Comparison of ENCODE assay signal across 21 cellular contexts in the genomic region with DNA sequence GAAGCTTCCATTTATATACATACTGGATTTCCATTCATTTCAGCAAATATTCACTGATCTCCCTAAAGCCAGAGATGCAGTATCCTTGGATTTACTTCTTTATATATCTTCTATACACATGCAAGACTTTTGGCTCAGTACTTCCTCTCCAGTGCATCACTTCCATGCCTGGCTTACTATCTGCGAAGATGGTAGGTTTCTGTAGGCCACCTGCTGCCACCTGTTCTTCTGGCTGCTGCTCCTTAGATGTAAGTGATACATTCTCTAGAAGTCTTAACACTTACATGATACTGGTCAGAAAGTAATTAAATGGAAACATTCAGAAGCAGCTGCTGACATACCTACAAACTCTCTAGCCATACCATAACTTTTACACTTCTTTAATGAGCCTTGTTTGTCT. TPM values are rescaled to one million over a fixed set of nuclear protein-coding genes. Genes with fewer than 3 reads are reported as not detected.
DNase-seq lines count a peak whose midpoint lies in the region; ATAC-seq and TF ChIP-seq lines count a peak whose summit lies in the region.
"Had no signal": no experiment of that assay in that cellular context is flagged by ENCODE, and none has a peak within 500 bp of the region (broad histone marks: within the 10 kb centered on the region; RNA-seq: fewer than 3 reads in every experiment).

No MANE protein-coding gene starts in this region.

- H3K9me3 Mint-ChIP-seq in nephron, result no peaks in the 10 kb centered on the region
- no peaks in the 10 kb centered on the region for H3K9me3 Mint-ChIP-seq in activated CD4-positive, alpha-beta T cell treated with anti-CD3 and anti-CD28 coated beads for 36 hours (ENCODE audit: low read depth)
- H3K9me3 Mint-ChIP-seq: CD14-positive monocyte, T-cell had no signal

- H3K9me3 ChIP-seq in OCI-LY7 (ENCODE audit: low read length) (no peaks in the 10 kb centered on the region), right cardiac atrium (ENCODE audit: control insufficient read depth, low read length) (no peaks in the 10 kb centered on the region)
- H3K9me3 ChIP-seq: Peyer's patch, SJCRH30 had no signal

- no peak overlapping the region for H3K4me3 Mint-ChIP-seq in nephron
- H3K4me3 Mint-ChIP-seq in activated CD4-positive, alpha-beta T cell treated with anti-CD3 and anti-CD28 coated beads for 36 hours, result no peak overlapping the region
- H3K4me3 Mint-ChIP-seq: CD14-positive monocyte, T-cell had no signal

- no peaks in the 10 kb centered on the region for H3K9me2 ChIP-seq in OCI-LY7 (ENCODE audit: insufficient read depth, low read length)

- H4K20me1 ChIP-seq in OCI-LY7 (ENCODE audit: insufficient read depth, low read length), result no peaks in the 10 kb centered on the region

- intact Hi-C loops in OCI-LY7 (cut with micrococcal nuclease; ENCODE audit: unreplicated experiment), result no loop called here
- intact Hi-C loops in activated CD4-positive, alpha-beta T cell treated with anti-CD3 and anti-CD28 coated beads for 36 hours (cut with DNase I, micrococcal nuclease), result no loop called here
- intact Hi-C loops in right cardiac atrium (cut with DNase I), result no loop called here

- POLR2A ChIA-PET in OCI-LY7 (lab: Charles Lee), result interaction anchor here (2.3 to 5.5 kb wide), 2 partner anchors 8 to 13 kb away, joined by 6 to 73 read pairs; no protein-coding TSS in a partner anchor
- POLR2A ChIA-PET in activated CD4-positive, alpha-beta T cell treated with anti-CD3 and anti-CD28 coated beads for 36 hours (lab: Charles Lee), result no interaction called here

- H3K79me2 ChIP-seq in OCI-LY7 (ENCODE audit: insufficient read depth, low read depth, low read length), result no peaks in the 10 kb centered on the region

- H3K36me3 Mint-ChIP-seq in nephron (ENCODE audit: low read depth), result peaks cover 9% of the 10 kb centered on the region
- no peaks in the 10 kb centered on the region for H3K36me3 Mint-ChIP-seq in activated CD4-positive, alpha-beta T cell treated with anti-CD3 and anti-CD28 coated beads for 36 hours (ENCODE audit: low read depth)
- H3K36me3 Mint-ChIP-seq: T-cell had no signal

- no peaks in the 10 kb centered on the region for H3K27me3 Mint-ChIP-seq in nephron (ENCODE audit: low read depth)
- H3K27me3 Mint-ChIP-seq in activated CD4-positive, alpha-beta T cell treated with anti-CD3 and anti-CD28 coated beads for 36 hours, result no peaks in the 10 kb centered on the region

- peak overlapping the region in 2 of 3 experiments; percentile 1 to 4 for H3K27ac Mint-ChIP-seq in nephron
- H3K27ac Mint-ChIP-seq in activated CD4-positive, alpha-beta T cell treated with anti-CD3 and anti-CD28 coated beads for 36 hours, result no peak overlapping the region
- H3K27ac Mint-ChIP-seq: T-cell had no signal

- H2AFZ ChIP-seq in OCI-LY7 (ENCODE audit: low read length), result no peak overlapping the region

- CTCF ChIA-PET in OCI-LY7 (lab: Charles Lee; ENCODE audit: unreplicated experiment), result no interaction called here
- CTCF ChIA-PET in activated CD4-positive, alpha-beta T cell treated with anti-CD3 and anti-CD28 coated beads for 36 hours (lab: Charles Lee), result no interaction called here

- no peaks in the 10 kb centered on the region for H3K27me3 ChIP-seq in GM06990 (replicated peaks; ENCODE audit: control insufficient read depth, insufficient read depth, low read length)
- no peaks in the 10 kb centered on the region for H3K27me3 ChIP-seq in right cardiac atrium (ENCODE audit: control insufficient read depth, insufficient read depth)
- H3K27me3 ChIP-seq: Peyer's patch, SJCRH30 had no signal

- H3K36me3 ChIP-seq in GM06990 (ENCODE audit: control insufficient read depth, insufficient read depth, low read length) (no peaks in the 10 kb centered on the region), OCI-LY7 (ENCODE audit: insufficient read depth, low read length) (no peaks in the 10 kb centered on the region)
- H3K36me3 ChIP-seq: Peyer's patch, SJCRH30 had no signal

- no TSS peak for BruUV-seq in OCI-LY7 (replicated peaks; lab: Mats Ljungman, UMichigan)

- 96% methylated on average over 1 of the region's 1 CpG for WGBS in right cardiac atrium

- peak; percentile 43 for ATAC-seq in HG02623 (IDR thresholded peaks at IDR 0.05; ENCODE audit: unreplicated experiment)
- ATAC-seq in activated CD4-positive, alpha-beta T cell treated with anti-CD3 and anti-CD28 coated beads for 36 hours, result no peak
- no peak for ATAC-seq in HG03175 (IDR thresholded peaks at IDR 0.05; ENCODE audit: unreplicated experiment)
- no peak for ATAC-seq in HG02759 (IDR thresholded peaks at IDR 0.05; ENCODE audit: unreplicated experiment)
- ATAC-seq in right cardiac atrium, result no peak
- ATAC-seq: T-cell had no signal

- no peak for TF ChIP-seq CTCF in GM06990 (IDR thresholded peaks at IDR 0.05; ENCODE audit: insufficient read depth, low read length, poor library complexity, severe bottlenecking)
- no peak for TF ChIP-seq CTCF in OCI-LY7 (conservative IDR thresholded peaks at IDR 0.05; ENCODE audit: low read length)
- TF ChIP-seq CTCF in nephron (IDR thresholded peaks at IDR 0.05; ENCODE audit: unreplicated experiment in 3 of 3), result no peak

- H3K4me2 ChIP-seq in OCI-LY7 (ENCODE audit: low read length), result peak overlapping the region; percentile 9; the same call in 1 of the 2 replicates

- H3K4me1 Mint-ChIP-seq in nephron, result peaks cover 19% of the 10 kb centered on the region
- H3K4me1 Mint-ChIP-seq in activated CD4-positive, alpha-beta T cell treated with anti-CD3 and anti-CD28 coated beads for 36 hours, result peaks cover 7% of the 10 kb centered on the region

- peak overlapping the region; percentile 14 for H3K27ac ChIP-seq in OCI-LY7 (ENCODE audit: low read depth, low read length, poor library complexity, severe bottlenecking)
- no peak overlapping the region for H3K27ac ChIP-seq in right cardiac atrium (ENCODE audit: low read length)
- H3K27ac ChIP-seq: SJCRH30 had no signal

- DNase-seq in GM06990 (ENCODE audit: extremely low read depth, insufficient read length) (peak; percentile 16), OCI-LY7 (ENCODE audit: low spot score) (peak; percentile 53), right cardiac atrium (no peak)
- DNase-seq in activated CD4-positive, alpha-beta T cell treated with anti-CD3 and anti-CD28 coated beads for 36 hours, result no peak
- DNase-seq: 8988T; GF-D8; IMR-90; MV-4-11; NCI-H1105 treated with DMSO at 0.1 percent for 48 hours; NCI-H2029 treated with DMSO at 0.1 percent for 48 hours; NCI-H226; NCI-H774; NK-92 treated with Interleukin-12 subunit alpha and Interleukin-12 subunit beta, amount 100 ng/mL, for 24 hours; SJCRH30; T-cell had no signal

- H3K4me1 ChIP-seq in OCI-LY7 (ENCODE audit: insufficient read depth, low read length, poor library complexity, severe bottlenecking) (peaks cover 34% of the 10 kb centered on the region), right cardiac atrium (ENCODE audit: control insufficient read depth, insufficient read depth, low read length) (peaks cover 4% of the 10 kb centered on the region)

- H3K4me3 ChIP-seq in GM06990 (replicated peaks; ENCODE audit: low read depth, low read length), result no peak overlapping the region
- H3K4me3 ChIP-seq in OCI-LY7 (ENCODE audit: low read depth, low read length, poor library complexity, severe bottlenecking), result no peak overlapping the region
- H3K4me3 ChIP-seq in right cardiac atrium (ENCODE audit: low read length), result no peak overlapping the region
- H3K4me3 ChIP-seq: Peyer's patch, SJCRH30 had no signal

RNA-seq across cellular contexts. Expression of a gene that starts 48.9 kb away (rescaled TPM):
- 1.0 and 1.6 TPM in 2 replicates for total RNA-seq in OCI-LY7 (2014; rRNA removed; shearing (Covaris generic))
- 10.4 and 13.0 TPM in 2 replicates for total RNA-seq in OCI-LY7 (2022)
- total RNA-seq in activated CD4-positive, alpha-beta T cell treated with anti-CD3 and anti-CD28 coated beads for 36 hours, result under 1 TPM; 0.07 to 0.11 TPM
- 10 to 100 TPM; 10.2 to 13.6 (median 12.7) TPM for total RNA-seq in right cardiac atrium
- 5.1 TPM for polyA plus RNA-seq in right cardiac atrium

Comparison
In these comparisons a context has a peak if more than half of its experiments do, and no peak if none do; other contexts are left out.
1. DNase-seq: peak in GM06990 (single experiment) and OCI-LY7 (single experiment); none in activated CD4-positive, alpha-beta T cell treated with anti-CD3 and anti-CD28 coated beads for 36 hours (single experiment) and right cardiac atrium (0 of 3).